24 cellular contexts compared by ENCODE assay signal in genomic region chr5:158354958-158355357, GRCh38.
DNase-seq lines count a peak whose midpoint lies in the region; ATAC-seq lines count a peak whose summit lies in the region.
"Had no signal": no experiment of that assay in that cellular context is flagged by ENCODE, and none has a peak within 500 bp of the region (broad histone marks: within the 10 kb centered on the region; RNA-seq: fewer than 3 reads in every experiment).

No MANE protein-coding gene starts in this region.

- peaks cover 13% of the 10 kb centered on the region for H3K4me1 Mint-ChIP-seq in activated T-cell treated with anti-CD3 and anti-CD28 coated beads, Interleukin-2, amount 50 U/mL, for 24 hours (ENCODE audit: low read depth)
- no peaks in the 10 kb centered on the region for H3K4me1 Mint-ChIP-seq in activated T-helper 1 cell treated with anti-CD3 and anti-CD28 coated beads, Interleukin-12 subunit alpha, Interleukin-12 subunit beta, Interleukin-2, Interleukin-4 antibody, amounts not matched to agents 30 ng/mL and 10 ng/mL and 1 ng/mL, durations not matched to agents 14 hours and 24 hours and 36 hours (ENCODE audit: low read depth)
- peaks cover 14% of the 10 kb centered on the region for H3K4me1 Mint-ChIP-seq in stimulated activated naive CD8-positive, alpha-beta T cell treated with anti-CD3 and anti-CD28 coated beads, Interleukin-15, Interleukin-2, amounts not matched to agents 100 ng/mL and 50 ng/mL, for 24 hours (ENCODE audit: low read depth)

- no peak for DNase-seq in activated T-cell treated with anti-CD3 and anti-CD28 coated beads, Interleukin-2, amount 50 U/mL, for 24 hours
- no peak for DNase-seq in activated T-cell treated with anti-CD3 and anti-CD28 coated beads for 4 hours
- no peak for DNase-seq in activated T-helper 1 cell treated with anti-CD3 and anti-CD28 coated beads, Interleukin-12 subunit alpha, Interleukin-12 subunit beta, Interleukin-2, Interleukin-4 antibody, amounts not matched to agents 30 ng/mL and 10 ng/mL and 1 ng/mL, durations not matched to agents 14 hours and 24 hours and 36 hours (ENCODE audit: low spot score)
- DNase-seq in RPMI8226: no peak
- DNase-seq in NCI-H146 treated with DMSO at 0.1 percent for 48 hours (lab: John Stamatoyannopoulos, UW; ENCODE audit: unreplicated experiment): no peak
- DNase-seq: activated CD4-positive, alpha-beta T cell treated with anti-CD3 and anti-CD28 coated beads, Interleukin-2, amount 50 U/mL, for 1 hour; activated gamma-delta T cell; amniotic stem cell; CD8-positive, alpha-beta T cell; effector CD8-positive, alpha-beta T cell; KBM-7; left ventricle myocardium superior; NCI-H1694; NCI-H510A treated with DMSO at 0.1 percent for 48 hours; psoas muscle; SHP77 treated with DMSO at 0.1 percent for 48 hours; sigmoid colon; stimulated activated naive CD4-positive, alpha-beta T cell treated with Interleukin-2 at 50 U/mL for 16 hours; T-helper 9 cell had no signal

- no peaks in the 10 kb centered on the region for H3K27me3 Mint-ChIP-seq in activated T-cell treated with anti-CD3 and anti-CD28 coated beads, Interleukin-2, amount 50 U/mL, for 24 hours
- H3K27me3 Mint-ChIP-seq in activated T-helper 1 cell treated with anti-CD3 and anti-CD28 coated beads, Interleukin-12 subunit alpha, Interleukin-12 subunit beta, Interleukin-2, Interleukin-4 antibody, amounts not matched to agents 30 ng/mL and 10 ng/mL and 1 ng/mL, durations not matched to agents 14 hours and 24 hours and 36 hours (ENCODE audit: insufficient read depth): no peaks in the 10 kb centered on the region
- H3K27me3 Mint-ChIP-seq in stimulated activated naive CD8-positive, alpha-beta T cell treated with anti-CD3 and anti-CD28 coated beads, Interleukin-15, Interleukin-2, amounts not matched to agents 100 ng/mL and 50 ng/mL, for 24 hours: no peaks in the 10 kb centered on the region

- no peaks in the 10 kb centered on the region for H3K36me3 Mint-ChIP-seq in activated T-cell treated with anti-CD3 and anti-CD28 coated beads, Interleukin-2, amount 50 U/mL, for 24 hours (ENCODE audit: low read depth)
- no peaks in the 10 kb centered on the region for H3K36me3 Mint-ChIP-seq in activated T-helper 1 cell treated with anti-CD3 and anti-CD28 coated beads, Interleukin-12 subunit alpha, Interleukin-12 subunit beta, Interleukin-2, Interleukin-4 antibody, amounts not matched to agents 30 ng/mL and 10 ng/mL and 1 ng/mL, durations not matched to agents 14 hours and 24 hours and 36 hours (ENCODE audit: low read depth)
- peaks cover 4% of the 10 kb centered on the region for H3K36me3 Mint-ChIP-seq in stimulated activated naive CD8-positive, alpha-beta T cell treated with anti-CD3 and anti-CD28 coated beads, Interleukin-15, Interleukin-2, amounts not matched to agents 100 ng/mL and 50 ng/mL, for 24 hours (ENCODE audit: low read depth)
- H3K36me3 Mint-ChIP-seq: CD8-positive, alpha-beta T cell had no signal

- intact Hi-C loops in activated T-helper 1 cell treated with anti-CD3 and anti-CD28 coated beads, Interleukin-12 subunit alpha, Interleukin-12 subunit beta, Interleukin-2, Interleukin-4 antibody, amounts not matched to agents 30 ng/mL and 10 ng/mL and 1 ng/mL, durations not matched to agents 14 hours and 24 hours and 36 hours (cut with micrococcal nuclease): no loop called here

- peaks cover 4% of the 10 kb centered on the region for H3K9me3 Mint-ChIP-seq in activated T-cell treated with anti-CD3 and anti-CD28 coated beads, Interleukin-2, amount 50 U/mL, for 24 hours
- H3K9me3 Mint-ChIP-seq in activated T-helper 1 cell treated with anti-CD3 and anti-CD28 coated beads, Interleukin-12 subunit alpha, Interleukin-12 subunit beta, Interleukin-2, Interleukin-4 antibody, amounts not matched to agents 30 ng/mL and 10 ng/mL and 1 ng/mL, durations not matched to agents 14 hours and 24 hours and 36 hours: peaks cover 6% of the 10 kb centered on the region
- H3K9me3 Mint-ChIP-seq in stimulated activated naive CD8-positive, alpha-beta T cell treated with anti-CD3 and anti-CD28 coated beads, Interleukin-15, Interleukin-2, amounts not matched to agents 100 ng/mL and 50 ng/mL, for 24 hours: peaks cover 12% of the 10 kb centered on the region

- H3K4me3 Mint-ChIP-seq in activated T-cell treated with anti-CD3 and anti-CD28 coated beads, Interleukin-2, amount 50 U/mL, for 24 hours: no peak overlapping the region
- no peak overlapping the region for H3K4me3 Mint-ChIP-seq in activated T-helper 1 cell treated with anti-CD3 and anti-CD28 coated beads, Interleukin-12 subunit alpha, Interleukin-12 subunit beta, Interleukin-2, Interleukin-4 antibody, amounts not matched to agents 30 ng/mL and 10 ng/mL and 1 ng/mL, durations not matched to agents 14 hours and 24 hours and 36 hours
- no peak overlapping the region for H3K4me3 Mint-ChIP-seq in stimulated activated naive CD8-positive, alpha-beta T cell treated with anti-CD3 and anti-CD28 coated beads, Interleukin-15, Interleukin-2, amounts not matched to agents 100 ng/mL and 50 ng/mL, for 24 hours
- H3K4me3 Mint-ChIP-seq: CD8-positive, alpha-beta T cell had no signal

- ATAC-seq in GM19351 (IDR thresholded peaks at IDR 0.05; ENCODE audit: unreplicated experiment): peak; percentile 43
- ATAC-seq in GM21717 (IDR thresholded peaks at IDR 0.05; ENCODE audit: unreplicated experiment): no peak
- ATAC-seq: A549; CD8-positive, alpha-beta T cell; HCT116; left ventricle myocardium superior; psoas muscle had no signal

- peak overlapping the region; percentile 38 for H3K27ac Mint-ChIP-seq in activated T-cell treated with anti-CD3 and anti-CD28 coated beads, Interleukin-2, amount 50 U/mL, for 24 hours
- peak overlapping the region; percentile 46 for H3K27ac Mint-ChIP-seq in activated T-helper 1 cell treated with anti-CD3 and anti-CD28 coated beads, Interleukin-12 subunit alpha, Interleukin-12 subunit beta, Interleukin-2, Interleukin-4 antibody, amounts not matched to agents 30 ng/mL and 10 ng/mL and 1 ng/mL, durations not matched to agents 14 hours and 24 hours and 36 hours
- H3K27ac Mint-ChIP-seq in stimulated activated naive CD8-positive, alpha-beta T cell treated with anti-CD3 and anti-CD28 coated beads, Interleukin-15, Interleukin-2, amounts not matched to agents 100 ng/mL and 50 ng/mL, for 24 hours: peak overlapping the region; percentile 43
- H3K27ac Mint-ChIP-seq: CD8-positive, alpha-beta T cell had no signal
